19 cellular contexts compared by ENCODE assay signal in the genomic region with DNA sequence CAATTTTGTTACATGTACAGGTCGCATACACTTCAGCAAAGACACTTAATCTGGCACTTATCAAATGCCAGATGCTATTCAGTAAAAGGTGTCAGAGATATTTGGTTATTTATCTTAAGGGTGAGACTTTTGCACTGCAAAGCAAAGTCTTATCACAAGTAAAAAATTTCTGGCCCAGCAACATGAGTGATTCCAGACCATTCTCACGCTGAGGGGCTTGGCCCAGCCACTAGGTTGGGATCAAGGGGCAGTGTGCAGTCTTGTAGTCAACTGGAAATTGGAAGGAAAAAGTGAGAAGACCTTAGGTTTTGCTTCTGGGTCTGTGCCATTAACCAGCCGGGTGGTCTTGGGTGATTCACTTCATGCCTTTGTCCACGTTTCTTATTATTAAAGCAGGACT.
DNase-seq lines count a peak whose midpoint lies in the region; ATAC-seq and TF ChIP-seq lines count a peak whose summit lies in the region.
"Had no signal": no experiment of that assay in that cellular context is flagged by ENCODE, and none has a peak within 500 bp of the region (broad histone marks: within the 10 kb centered on the region; RNA-seq: fewer than 3 reads in every experiment).

No MANE protein-coding gene starts in this region.

- CTCF ChIA-PET in activated CD8-positive, alpha-beta memory T cell treated with anti-CD3 and anti-CD28 coated beads, Interleukin-2, amount 10 ng/mL, durations not matched to agents 7 days and 5 days (lab: Charles Lee): interaction anchor here (1.3 to 3.6 kb wide), 2 partner anchors 12 to 29 kb away, joined by 3 to 19 read pairs; no protein-coding TSS in a partner anchor
- CTCF ChIA-PET in A673 (lab: Charles Lee): no interaction called here

- H3K4me3 Mint-ChIP-seq in activated CD8-positive, alpha-beta memory T cell treated with anti-CD3 and anti-CD28 coated beads, Interleukin-2, amount 10 ng/mL, durations not matched to agents 7 days and 5 days: no peak overlapping the region
- H3K4me3 Mint-ChIP-seq: B cell; CD4-positive, alpha-beta T cell; CD8-positive, alpha-beta T cell had no signal

- H3K36me3 ChIP-seq in SK-N-MC (ENCODE audit: insufficient read depth, low read length) (no peaks in the 10 kb centered on the region), esophagus muscularis mucosa (no peaks in the 10 kb centered on the region), A673 (ENCODE audit: insufficient read depth, low read length, poor library complexity, severe bottlenecking) (no peaks in the 10 kb centered on the region)
- H3K36me3 ChIP-seq: BLaER1 treated with 17β-estradiol and CSF1 and Interleukin-3, amounts not matched to agents 10 nM and 100 nM had no signal

- DNase-seq in NCI-H524 (lab: John Stamatoyannopoulos, UW) (peak; percentile 40 to 67), NCI-H524 treated with DMSO at 0.1 percent for 48 hours (lab: John Stamatoyannopoulos, UW) (no peak), SK-N-MC (ENCODE audit: low read depth, low spot score) (no peak), esophagus muscularis mucosa (ENCODE audit: extremely low spot score) (peak; percentile 87), A673 (ENCODE audit: low spot score) (no peak), NCI-H1417 (lab: John Stamatoyannopoulos, UW) (no peak)
- peak; percentile 5 for DNase-seq in activated CD8-positive, alpha-beta memory T cell treated with anti-CD3 and anti-CD28 coated beads for 24 hours
- DNase-seq in activated CD8-positive, alpha-beta memory T cell treated with anti-CD3 and anti-CD28 coated beads, Interleukin-2, amount 10 ng/mL, durations not matched to agents 7 days and 5 days: no peak
- DNase-seq: 8988T; AML-193; Caco-2; Calu3; CD4-positive, alpha-beta T cell; CD8-positive, alpha-beta T cell; DMS79 treated with DMSO at 0.1 percent for 48 hours; GF-D8 had no signal

- H3K27ac ChIP-seq in SK-N-MC (peak overlapping the region; percentile 68), esophagus muscularis mucosa (replicated peaks in 1 of 4) (no peak overlapping the region), A673 (ENCODE audit: low read depth, low read length, poor library complexity, severe bottlenecking) (no peak overlapping the region)
- H3K27ac ChIP-seq: BLaER1 treated with 17β-estradiol and CSF1 and Interleukin-3, amounts not matched to agents 10 nM and 100 nM; C4-2B had no signal

- 83% methylated on average over 4 of the region's 4 CpGs for WGBS in esophagus muscularis mucosa

- TF ChIP-seq POLR2A in esophagus muscularis mucosa (IDR thresholded peaks at IDR 0.05; ENCODE audit: low read depth): no peak

- intact Hi-C loops in esophagus muscularis mucosa (cut with DNase I): loop anchor here (10.0 kb wide), 1 partner anchor 1586 kb away; the partner anchor contains the start of gene ID2
- intact Hi-C loops in A673 (cut with micrococcal nuclease; ENCODE audit: unreplicated experiment): loop anchor here (5.0 kb wide), 3 partner anchors 573 to 1663 kb away; no protein-coding TSS in a partner anchor

- H3K4me1 ChIP-seq in esophagus muscularis mucosa (peaks cover 4 to 10% (median 8%) of the 10 kb centered on the region in 4 donors), A673 (ENCODE audit: insufficient read depth, low read length, poor library complexity, severe bottlenecking) (peaks cover 12% of the 10 kb centered on the region)
- H3K4me1 ChIP-seq: Caco-2 had no signal

- no peaks in the 10 kb centered on the region for H3K36me3 Mint-ChIP-seq in activated CD8-positive, alpha-beta memory T cell treated with anti-CD3 and anti-CD28 coated beads, Interleukin-2, amount 10 ng/mL, durations not matched to agents 7 days and 5 days

- TF ChIP-seq CTCF in esophagus muscularis mucosa (IDR thresholded peaks at IDR 0.05) (no peak), A673 (conservative IDR thresholded peaks at IDR 0.05; ENCODE audit: low read depth, low read length) (no peak)

- peaks cover 8% of the 10 kb centered on the region for H3K4me1 Mint-ChIP-seq in activated CD8-positive, alpha-beta memory T cell treated with anti-CD3 and anti-CD28 coated beads, Interleukin-2, amount 10 ng/mL, durations not matched to agents 7 days and 5 days

- TF ChIP-seq EP300 in esophagus muscularis mucosa (IDR thresholded peaks at IDR 0.05): no peak

- no peak overlapping the region for H3K9ac ChIP-seq in SK-N-MC (ENCODE audit: insufficient read length)
- H3K9ac ChIP-seq: BLaER1 treated with 17β-estradiol and CSF1 and Interleukin-3, amounts not matched to agents 10 nM and 100 nM had no signal

- POLR2A ChIA-PET in A673 (lab: Charles Lee; ENCODE audit: low non-redundant PET): no interaction called here

- no peaks in the 10 kb centered on the region for H3K27me3 ChIP-seq in esophagus muscularis mucosa
- H3K27me3 ChIP-seq in A673 (replicated peaks; ENCODE audit: insufficient read depth, low read depth, low read length, poor library complexity): no peaks in the 10 kb centered on the region
- H3K27me3 ChIP-seq: BLaER1 treated with 17β-estradiol and CSF1 and Interleukin-3, amounts not matched to agents 10 nM and 100 nM had no signal

- no peaks in the 10 kb centered on the region for H3K27me3 Mint-ChIP-seq in activated CD8-positive, alpha-beta memory T cell treated with anti-CD3 and anti-CD28 coated beads, Interleukin-2, amount 10 ng/mL, durations not matched to agents 7 days and 5 days
- H3K27me3 Mint-ChIP-seq: CD4-positive, alpha-beta T cell had no signal

- H3K9me3 ChIP-seq in SK-N-MC (ENCODE audit: low read depth, low read length) (no peaks in the 10 kb centered on the region), esophagus muscularis mucosa (no peaks in the 10 kb centered on the region), A673 (ENCODE audit: low read depth, low read length, poor library complexity, severe bottlenecking) (no peaks in the 10 kb centered on the region)
- H3K9me3 ChIP-seq: Caco-2 had no signal

- ATAC-seq in activated CD8-positive, alpha-beta memory T cell treated with anti-CD3 and anti-CD28 coated beads, Interleukin-2, amount 10 ng/mL, durations not matched to agents 7 days and 5 days: no peak
- ATAC-seq: CD8-positive, alpha-beta T cell had no signal

- no peaks in the 10 kb centered on the region for H3K9me3 Mint-ChIP-seq in activated CD8-positive, alpha-beta memory T cell treated with anti-CD3 and anti-CD28 coated beads, Interleukin-2, amount 10 ng/mL, durations not matched to agents 7 days and 5 days (ENCODE audit: low read depth)
- H3K9me3 Mint-ChIP-seq: CD4-positive, alpha-beta T cell; CD8-positive, alpha-beta T cell had no signal

- H3K4me3 ChIP-seq in SK-N-MC (no peak overlapping the region), esophagus muscularis mucosa (no peak overlapping the region), A673 (ENCODE audit: low read depth, low read length, poor library complexity, severe bottlenecking) (no peak overlapping the region)
- H3K4me3 ChIP-seq: BLaER1 treated with 17β-estradiol and CSF1 and Interleukin-3, amounts not matched to agents 10 nM and 100 nM had no signal

- H3K27ac Mint-ChIP-seq in activated CD8-positive, alpha-beta memory T cell treated with anti-CD3 and anti-CD28 coated beads, Interleukin-2, amount 10 ng/mL, durations not matched to agents 7 days and 5 days: no peak overlapping the region
- H3K27ac Mint-ChIP-seq: B cell; CD4-positive, alpha-beta T cell; CD8-positive, alpha-beta T cell had no signal

- BruUV-seq in A673 (replicated peaks; lab: Mats Ljungman, UMichigan): no TSS peak

Comparison
In these comparisons a context has a peak if more than half of its experiments do, and no peak if none do; other contexts are left out.
1. DNase-seq: peak in NCI-H524 (2 of 2), activated CD8-positive, alpha-beta memory T cell treated with anti-CD3 and anti-CD28 coated beads for 24 hours (single experiment) and esophagus muscularis mucosa (single experiment); none in NCI-H524 treated with DMSO at 0.1 percent for 48 hours (single experiment), activated CD8-positive, alpha-beta memory T cell treated with anti-CD3 and anti-CD28 coated beads, Interleukin-2, amount 10 ng/mL, durations not matched to agents 7 days and 5 days (single experiment), SK-N-MC (single experiment), A673 (single experiment) and NCI-H1417 (0 of 3).